Comparison of ENCODE assay signal across 29 cellular contexts in the genomic region with DNA sequence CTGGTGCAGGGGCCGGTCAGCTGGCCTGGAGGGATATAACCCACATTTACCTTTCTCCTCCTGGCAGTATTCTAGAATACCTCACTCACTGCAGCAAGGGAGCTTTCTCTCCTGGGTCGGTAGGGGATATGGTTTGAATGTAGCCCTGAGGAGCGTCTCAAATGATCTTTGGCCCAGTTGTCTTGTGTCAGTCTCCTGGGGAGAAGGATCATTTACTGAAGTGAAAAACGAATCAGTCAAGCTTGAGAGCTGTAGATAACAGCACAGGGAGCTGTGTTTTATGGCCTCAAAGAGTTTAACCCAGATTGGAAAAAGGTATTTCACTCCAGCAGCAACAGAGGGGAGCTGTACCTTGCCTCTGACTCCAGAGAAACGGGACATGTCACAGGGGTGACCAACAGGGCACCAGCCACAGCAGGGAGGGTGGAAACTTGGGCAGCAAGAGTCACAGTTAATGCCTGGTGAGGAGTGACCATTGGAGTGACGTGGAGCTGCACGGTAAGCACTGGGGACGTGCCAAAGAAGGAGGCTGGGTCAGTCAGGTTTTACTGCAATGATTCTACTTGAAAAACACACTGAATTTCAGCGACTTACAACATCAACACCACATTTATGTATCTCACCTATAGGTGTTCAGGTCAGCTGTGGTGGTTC. TPM values are rescaled to one million over a fixed set of nuclear protein-coding genes. Genes with fewer than 3 reads are reported as not detected.
DNase-seq lines count a peak whose midpoint lies in the region; ATAC-seq, FAIRE-seq and TF ChIP-seq lines count a peak whose summit lies in the region.
"Had no signal": no experiment of that assay in that cellular context is flagged by ENCODE, and none has a peak within 500 bp of the region (broad histone marks: within the 10 kb centered on the region; RNA-seq: fewer than 3 reads in every experiment).

No MANE protein-coding gene starts in this region.

- H3K4me1 Mint-ChIP-seq in glutamatergic neuron (ENCODE audit: low read depth, unreplicated experiment), result peaks cover 16% of the 10 kb centered on the region
- peaks cover 48% of the 10 kb centered on the region for H3K4me1 Mint-ChIP-seq in nephron progenitor cell
- H3K4me1 Mint-ChIP-seq: IgD-negative memory B cell had no signal

- peak overlapping the region in 1 of 3 experiments; percentile 42; a peak in 2 of 6 replicates for H3K4me3 ChIP-seq in HepG2 (replicated peaks in 1 of 3; ENCODE audit: insufficient read depth in 1 of 3, low read depth in 2 of 3, low read length in 3 of 3)
- H3K4me3 ChIP-seq in right lobe of liver, result no peak overlapping the region
- H3K4me3 ChIP-seq: body of pancreas, esophagus muscularis mucosa, GM23248, stomach, upper lobe of left lung had no signal

- no peaks in the 10 kb centered on the region for H3K79me2 ChIP-seq in HepG2 (ENCODE audit: insufficient read depth, low read length)

- intact Hi-C loops in HepG2 (cut with micrococcal nuclease; ENCODE audit: unreplicated experiment) (no loop called here), right lobe of liver (cut with DNase I) (no loop called here)

- H3K4me3 Mint-ChIP-seq in glutamatergic neuron (ENCODE audit: unreplicated experiment) (peak overlapping the region; percentile 64), nephron progenitor cell (peak overlapping the region; percentile 62)
- H3K4me3 Mint-ChIP-seq: IgD-negative memory B cell; natural killer cell treated with Interleukin-12 subunit alpha and Interleukin-12 subunit beta and Interleukin-15 and Interleukin-18, amount 100 ng/mL, for 72 hours had no signal

- no peak overlapping the region for H3K27ac ChIP-seq in HepG2 (ENCODE audit: extremely low read length, insufficient read depth, low read length)
- no peak overlapping the region for H3K27ac ChIP-seq in right lobe of liver
- H3K27ac ChIP-seq: body of pancreas, esophagus muscularis mucosa, GM23248, RWPE1, stomach, upper lobe of left lung, WERI-Rb-1 had no signal

- WGBS in HepG2 (ENCODE audit: low lambda C conversion rate), result 8% methylated on average over 7 of the region's 9 CpGs
- 56% methylated on average over 5 of the region's 9 CpGs for WGBS in right lobe of liver (ENCODE audit: insufficient coverage, low coverage, low lambda C conversion rate, missing lambda C conversion rate)

- FAIRE-seq in HepG2 (lab: Jason Lieb, UNC), result no peak
- FAIRE-seq in urothelium cell line (lab: Jason Lieb, UNC), result no peak
- FAIRE-seq: frontal cortex, GM12892 had no signal

- no peak for DNase-seq in HepG2 (ENCODE audit: low spot score)
- DNase-seq in right lobe of liver, result no peak
- DNase-seq in glutamatergic neuron, result no peak
- DNase-seq in nephron progenitor cell, result no peak
- DNase-seq in NOMO-1 (lab: John Stamatoyannopoulos, UW; ENCODE audit: unreplicated experiment in 2 of 2), result no peak
- DNase-seq in omental fat pad (ENCODE audit: low spot score), result no peak
- no peak for DNase-seq in urothelium cell line (ENCODE audit: low spot score)
- DNase-seq: activated CD4-positive, alpha-beta T cell treated with anti-CD3 and anti-CD28 coated beads, Interleukin-2, amount 50 U/mL, for 4 hours; activated CD8-positive, alpha-beta memory T cell treated with anti-CD3 and anti-CD28 coated beads, Interleukin-2, amount 50 U/mL, for 48 hours; activated effector memory CD4-positive, alpha-beta T cell treated with Interleukin-2 at 50 U/mL for 16 hours; DND-41; effector memory CD4-positive, alpha-beta T cell; GM23248; midbrain; NCI-H1105 treated with DMSO at 0.1 percent for 48 hours; stimulated activated CD4-positive, alpha-beta T cell treated with anti-CD3 and anti-CD28 coated beads, Interleukin-4, amount 100 ng/mL, for 4 hours; stomach; upper lobe of left lung; WERI-Rb-1 had no signal

- H3K4me1 ChIP-seq in HepG2 (ENCODE audit: insufficient read depth, low read length) (peaks cover 18% of the 10 kb centered on the region), right lobe of liver (no peaks in the 10 kb centered on the region)
- H3K4me1 ChIP-seq: body of pancreas, esophagus muscularis mucosa, stomach, upper lobe of left lung had no signal

- H3K9me3 ChIP-seq in HepG2 (ENCODE audit: low read length) (no peaks in the 10 kb centered on the region), right lobe of liver (no peaks in the 10 kb centered on the region)
- H3K9me3 ChIP-seq: body of pancreas, esophagus muscularis mucosa, stomach, upper lobe of left lung had no signal

- BruUV-seq in HepG2 (replicated peaks; lab: Mats Ljungman, UMichigan), result no TSS peak

- no peak for TF ChIP-seq RAD21 in HepG2 (CRISPR knock-in tag; IDR thresholded peaks at IDR 0.05)

- H3K4me2 ChIP-seq in HepG2 (ENCODE audit: low read depth, low read length), result peak overlapping the region; percentile 68

- H3K27ac Mint-ChIP-seq in glutamatergic neuron (ENCODE audit: unreplicated experiment) (no peak overlapping the region), nephron progenitor cell (peak overlapping the region; percentile 96)
- H3K27ac Mint-ChIP-seq: IgD-negative memory B cell; natural killer cell treated with Interleukin-12 subunit alpha and Interleukin-12 subunit beta and Interleukin-15 and Interleukin-18, amount 100 ng/mL, for 72 hours had no signal

- TF ChIP-seq POLR2A in HepG2 (IDR thresholded peaks at IDR 0.05; ENCODE audit: insufficient read depth in 1 of 2, low read depth in 2 of 2, low read length in 2 of 2), result no peak
- no peak for TF ChIP-seq POLR2A in right lobe of liver (IDR thresholded peaks at IDR 0.05)

- no peaks in the 10 kb centered on the region for H4K20me1 ChIP-seq in HepG2 (ENCODE audit: insufficient read depth, low read length)

- H3K27me3 ChIP-seq in HepG2 (ENCODE audit: control insufficient read depth in 1 of 2, insufficient read depth in 2 of 2, low read length in 2 of 2) (no peaks in the 10 kb centered on the region), right lobe of liver (no peaks in the 10 kb centered on the region)
- H3K27me3 ChIP-seq: body of pancreas, stomach, upper lobe of left lung had no signal

- TF ChIP-seq EP300 in HepG2 (IDR thresholded peaks at IDR 0.05; ENCODE audit: low read depth in 2 of 2, low read length in 2 of 2) (no peak), HepG2 (CRISPR knock-in tag; IDR thresholded peaks at IDR 0.05; ENCODE audit: borderline replicate concordance) (no peak)

- no peak overlapping the region for H3K9ac ChIP-seq in HepG2 (ENCODE audit: insufficient read depth, low read depth, low read length)
- H3K9ac ChIP-seq: GM23248 had no signal

- in situ Hi-C loops in HepG2 (cut with HindIII; ENCODE audit: extremely low pct_ligation_motif_present, low pct_unique_long_range_greater_than_20kb), result no loop called here

- peaks cover 4% of the 10 kb centered on the region for H3K36me3 Mint-ChIP-seq in glutamatergic neuron (ENCODE audit: unreplicated experiment)
- H3K36me3 Mint-ChIP-seq in nephron progenitor cell (ENCODE audit: low read depth), result no peaks in the 10 kb centered on the region
- H3K36me3 Mint-ChIP-seq: natural killer cell treated with Interleukin-12 subunit alpha and Interleukin-12 subunit beta and Interleukin-15 and Interleukin-18, amount 100 ng/mL, for 72 hours had no signal

- H2AFZ ChIP-seq in HepG2 (ENCODE audit: low read length), result peak overlapping the region; percentile 77
- H2AFZ ChIP-seq: GM23248 had no signal

- CTCF ChIA-PET in HepG2 (lab: Yijun Ruan, JAX; ENCODE audit: low intra/inter-chr PET ratio, low total read pairs), result no interaction called here

- H3K9me3 Mint-ChIP-seq in glutamatergic neuron (ENCODE audit: unreplicated experiment) (peaks cover 2% of the 10 kb centered on the region), nephron progenitor cell (peaks cover 3% of the 10 kb centered on the region)
- H3K9me3 Mint-ChIP-seq: natural killer cell treated with Interleukin-12 subunit alpha and Interleukin-12 subunit beta and Interleukin-15 and Interleukin-18, amount 100 ng/mL, for 72 hours had no signal

- H3K27me3 Mint-ChIP-seq in glutamatergic neuron (ENCODE audit: unreplicated experiment) (peaks cover 5% of the 10 kb centered on the region), nephron progenitor cell (ENCODE audit: low read depth, poor library complexity) (no peaks in the 10 kb centered on the region)

- ATAC-seq in HepG2 (peak; percentile 72), right lobe of liver (no peak), omental fat pad (ENCODE audit: low FRiP score) (no peak), HG02852 (IDR thresholded peaks at IDR 0.05; ENCODE audit: unreplicated experiment) (no peak)
- ATAC-seq: body of pancreas; left lobe of liver; natural killer cell treated with Interleukin-12 subunit alpha and Interleukin-12 subunit beta and Interleukin-15 and Interleukin-18, amount 100 ng/mL, for 72 hours; SK-N-SH treated with all-trans-retinoic acid at 6 μM for 48 hours had no signal

- TF ChIP-seq CTCF in HepG2 (CRISPR knock-in tag; IDR thresholded peaks at IDR 0.05) (no peak), right lobe of liver (IDR thresholded peaks at IDR 0.05) (no peak), glutamatergic neuron (IDR thresholded peaks at IDR 0.05; ENCODE audit: partially characterized antibody, unreplicated experiment) (no peak), nephron progenitor cell (IDR thresholded peaks at IDR 0.05) (no peak), omental fat pad (IDR thresholded peaks at IDR 0.05) (no peak)

- H3K36me3 ChIP-seq in HepG2 (replicated peaks in 1 of 2; ENCODE audit: control insufficient read depth in 1 of 2, insufficient read depth in 2 of 2, low read length in 2 of 2), result no peaks in the 10 kb centered on the region
- no peaks in the 10 kb centered on the region for H3K36me3 ChIP-seq in right lobe of liver
- H3K36me3 ChIP-seq: esophagus muscularis mucosa, stomach, upper lobe of left lung, WERI-Rb-1 had no signal

- POLR2A ChIA-PET in HepG2 (lab: Yijun Ruan, JAX), result interaction anchor here (1.1 kb wide), 1 partner anchor 35 kb away, joined by 5 read pairs; no protein-coding TSS in a partner anchor

RNA-seq across cellular contexts. Expression of a gene that starts 29.8 kb away (rescaled TPM):
- total RNA-seq in HepG2 (2016; rRNA removed; fragmentation: Illumina TruSeq; extraction: Trizol) (89.0 and 139 TPM in 2 replicates), right lobe of liver (10 to 100 TPM; 19.8 to 36.8 (median 25.8) TPM), glutamatergic neuron (ENCODE audit: unreplicated experiment) (84.5 TPM), omental fat pad (10 to 100 TPM; 76.4 to 98.4 (median 84.7) TPM)
- total RNA-seq in HepG2 (2016; cell fraction: cytosol; rRNA removed; fragmentation: Illumina TruSeq; extraction: Trizol; ENCODE audit: low read depth), result 22.0 and 24.1 TPM in 2 replicates
- 87.3 and 135 TPM in 2 replicates for total RNA-seq in HepG2 (2016; cell fraction: insoluble cytoplasmic fraction; rRNA removed; fragmentation: Illumina TruSeq; extraction: Trizol)
- total RNA-seq in HepG2 (2016; cell fraction: membrane; rRNA removed; fragmentation: Illumina TruSeq; extraction: Trizol), result 38.7 and 46.1 TPM in 2 replicates
- 78.3 and 83.8 TPM in 2 replicates for total RNA-seq in HepG2 (2016; cell fraction: nucleus; rRNA removed; fragmentation: Illumina TruSeq; extraction: Trizol)
- 77.1 and 92.8 TPM in 2 replicates for polyA plus RNA-seq in HepG2 (2011; rRNA removed)
- 59.0 and 61.6 TPM in 2 replicates for polyA plus RNA-seq in HepG2 (2011; cell fraction: cytosol; rRNA removed)
- 51.2 and 56.7 TPM in 2 replicates for polyA plus RNA-seq in HepG2 (2011; cell fraction: nucleus; rRNA removed)
- 42.8 and 59.8 TPM in 2 replicates for polyA plus RNA-seq in HepG2 (2012)
- polyA plus RNA-seq in HepG2 (2016; cell fraction: cytosol; fragmentation: Illumina TruSeq; extraction: Trizol; ENCODE audit: low read depth), result 4.2 and 5.3 TPM in 2 replicates
- 105 and 109 TPM in 2 replicates for polyA plus RNA-seq in HepG2 (2016; cell fraction: insoluble cytoplasmic fraction; fragmentation: Illumina TruSeq; extraction: Trizol; ENCODE audit: low read depth)
- polyA plus RNA-seq in HepG2 (2016; cell fraction: membrane; fragmentation: Illumina TruSeq; extraction: Trizol; ENCODE audit: low read depth), result 14.8 and 18.1 TPM in 2 replicates
- 89.8 and 90.3 TPM in 2 replicates for polyA plus RNA-seq in HepG2 (2016; cell fraction: nucleus; fragmentation: Illumina TruSeq; extraction: Trizol; ENCODE audit: insufficient read depth, low read depth)
- polyA minus RNA-seq in HepG2 (2011; rRNA and poly(A)+ RNA removed; ENCODE audit: low replicate concordance), result 293 and 343 TPM in 2 replicates
- 57.4 and 58.9 TPM in 2 replicates for polyA minus RNA-seq in HepG2 (2011; cell fraction: cytosol; rRNA and poly(A)+ RNA removed)
- 77.6 and 92.6 TPM in 2 replicates for polyA minus RNA-seq in HepG2 (2011; cell fraction: nucleus; rRNA and poly(A)+ RNA removed)
